ENCODE assay signal across 30 cellular contexts in genomic region chr18:45891806-45892205, GRCh38.
"Had no signal": no experiment of that assay in that cellular context is flagged by ENCODE, and none has a peak within 500 bp of the region (broad histone marks: within the 10 kb centered on the region; RNA-seq: fewer than 3 reads in every experiment).

No MANE protein-coding gene starts in this region.

- H3K9me3 ChIP-seq: esophagus squamous epithelium, psoas muscle, sigmoid colon, thoracic aorta had no signal

- H3K27me3 Mint-ChIP-seq: activated CD4-positive, alpha-beta memory T cell treated with anti-CD3 and anti-CD28 coated beads for 36 hours; activated CD4-positive, alpha-beta T cell treated with anti-CD3 and anti-CD28 coated beads, Interleukin-2, amount 10 ng/mL, durations not matched to agents 24 days and 14 days; activated naive CD8-positive, alpha-beta T cell treated with anti-CD3 and anti-CD28 coated beads, Interleukin-2, amount 10 ng/mL, durations not matched to agents 7 days and 5 days; naive B cell; stimulated activated naive CD8-positive, alpha-beta T cell treated with anti-CD3 and anti-CD28 coated beads, Interleukin-15, Interleukin-2, amounts not matched to agents 100 ng/mL and 50 ng/mL, for 24 hours; T-helper 17 cell had no signal

- H3K9me3 Mint-ChIP-seq: activated CD4-positive, alpha-beta memory T cell treated with anti-CD3 and anti-CD28 coated beads for 36 hours; activated CD4-positive, alpha-beta T cell treated with anti-CD3 and anti-CD28 coated beads, Interleukin-2, amount 10 ng/mL, durations not matched to agents 24 days and 14 days; activated naive CD8-positive, alpha-beta T cell treated with anti-CD3 and anti-CD28 coated beads, Interleukin-2, amount 10 ng/mL, durations not matched to agents 7 days and 5 days; activated T-cell treated with anti-CD3 and anti-CD28 coated beads, Interleukin-2, amount 50 U/mL, for 4 hours; activated T-helper 2 cell treated with anti-CD3 and anti-CD28 coated beads, Interferon-gamma antibody, Interleukin-2, Interleukin-4, amounts not matched to agents 10 μg/mL and 5 μg/mL and 100 μg/mL, durations not matched to agents 14 hours and 24 hours and 36 hours; endodermal cell; mesothelial cell of epicardium; naive B cell; neural crest cell; stimulated activated effector memory CD8-positive, alpha-beta T cell treated with anti-CD3 and anti-CD28 coated beads, Interleukin-12 subunit alpha, Interleukin-12 subunit beta, amount 100 ng/mL, for 72 hours; stimulated activated naive CD8-positive, alpha-beta T cell treated with anti-CD3 and anti-CD28 coated beads, Interleukin-15, Interleukin-2, amounts not matched to agents 100 ng/mL and 50 ng/mL, for 24 hours had no signal

- H3K4me3 Mint-ChIP-seq: activated CD4-positive, alpha-beta memory T cell treated with anti-CD3 and anti-CD28 coated beads for 36 hours; activated CD4-positive, alpha-beta T cell treated with anti-CD3 and anti-CD28 coated beads, Interleukin-2, amount 10 ng/mL, durations not matched to agents 24 days and 14 days; activated naive CD8-positive, alpha-beta T cell treated with anti-CD3 and anti-CD28 coated beads, Interleukin-2, amount 10 ng/mL, durations not matched to agents 7 days and 5 days; activated T-cell treated with anti-CD3 and anti-CD28 coated beads, Interleukin-2, amount 50 U/mL, for 4 hours; endodermal cell; mesothelial cell of epicardium; naive B cell; neural crest cell; stimulated activated effector memory CD8-positive, alpha-beta T cell treated with anti-CD3 and anti-CD28 coated beads, Interleukin-12 subunit alpha, Interleukin-12 subunit beta, amount 100 ng/mL, for 72 hours; stimulated activated naive CD8-positive, alpha-beta T cell treated with anti-CD3 and anti-CD28 coated beads, Interleukin-15, Interleukin-2, amounts not matched to agents 100 ng/mL and 50 ng/mL, for 24 hours; T-helper 17 cell had no signal

- H3K27ac ChIP-seq: brain microvascular endothelial cell, epithelial cell of prostate, esophagus squamous epithelium, parathyroid adenoma, psoas muscle, sigmoid colon, thoracic aorta had no signal

- H3K27me3 ChIP-seq: brain microvascular endothelial cell, esophagus squamous epithelium, sigmoid colon had no signal

- H2AFZ ChIP-seq: parathyroid adenoma had no signal

- H3K79me2 ChIP-seq: parathyroid adenoma had no signal

- DNase-seq: activated CD4-positive, alpha-beta memory T cell treated with anti-CD3 and anti-CD28 coated beads for 36 hours; activated CD4-positive, alpha-beta T cell treated with anti-CD3 and anti-CD28 coated beads, Interleukin-2, amount 10 ng/mL, durations not matched to agents 24 days and 14 days; activated CD8-positive, alpha-beta memory T cell treated with anti-CD3 and anti-CD28 coated beads, Interleukin-2, amount 50 U/mL, for 48 hours; activated naive CD8-positive, alpha-beta T cell treated with anti-CD3 and anti-CD28 coated beads, Interleukin-2, amount 10 ng/mL, durations not matched to agents 7 days and 5 days; activated T-cell treated with anti-CD3 and anti-CD28 coated beads, Interleukin-2, amount 50 U/mL, for 4 hours; brain microvascular endothelial cell; cortex of kidney; endodermal cell; esophagus squamous epithelium; islet precursor cell; left ventricle myocardium superior; mammary epithelial cell; naive B cell; nucleus accumbens; psoas muscle; sigmoid colon; small intestine; stimulated activated CD4-positive, alpha-beta T cell treated with anti-CD3 and anti-CD28 coated beads, Interleukin-4, amount 100 ng/mL, for 24 hours; T-helper 17 cell; T1000; trophoblast cell had no signal

- H3K4me1 ChIP-seq: esophagus squamous epithelium, parathyroid adenoma, psoas muscle had no signal

- H3K27ac Mint-ChIP-seq: activated CD4-positive, alpha-beta memory T cell treated with anti-CD3 and anti-CD28 coated beads for 36 hours; activated CD4-positive, alpha-beta T cell treated with anti-CD3 and anti-CD28 coated beads, Interleukin-2, amount 10 ng/mL, durations not matched to agents 24 days and 14 days; activated naive CD8-positive, alpha-beta T cell treated with anti-CD3 and anti-CD28 coated beads, Interleukin-2, amount 10 ng/mL, durations not matched to agents 7 days and 5 days; activated T-helper 2 cell treated with anti-CD3 and anti-CD28 coated beads, Interferon-gamma antibody, Interleukin-2, Interleukin-4, amounts not matched to agents 10 μg/mL and 5 μg/mL and 100 μg/mL, durations not matched to agents 14 hours and 24 hours and 36 hours; endodermal cell; mesothelial cell of epicardium; naive B cell; stimulated activated effector memory CD8-positive, alpha-beta T cell treated with anti-CD3 and anti-CD28 coated beads, Interleukin-12 subunit alpha, Interleukin-12 subunit beta, amount 100 ng/mL, for 72 hours; stimulated activated naive CD8-positive, alpha-beta T cell treated with anti-CD3 and anti-CD28 coated beads, Interleukin-15, Interleukin-2, amounts not matched to agents 100 ng/mL and 50 ng/mL, for 24 hours; T-helper 17 cell had no signal

- H3K9ac ChIP-seq: parathyroid adenoma had no signal

- H3K4me1 Mint-ChIP-seq: endodermal cell, naive B cell, neural crest cell had no signal

- H3K4me3 ChIP-seq: esophagus squamous epithelium, psoas muscle, sigmoid colon, thoracic aorta had no signal

- ATAC-seq: activated T-cell treated with anti-CD3 and anti-CD28 coated beads, Interleukin-2, amount 50 U/mL, for 4 hours; left ventricle myocardium superior; psoas muscle; SK-N-SH treated with all-trans-retinoic acid at 6 μM for 48 hours; stimulated activated effector memory CD8-positive, alpha-beta T cell treated with anti-CD3 and anti-CD28 coated beads, Interleukin-12 subunit alpha, Interleukin-12 subunit beta, amount 100 ng/mL, for 72 hours; T-helper 17 cell had no signal
